1 cellular context compared by ENCODE assay signal in the genomic region with DNA sequence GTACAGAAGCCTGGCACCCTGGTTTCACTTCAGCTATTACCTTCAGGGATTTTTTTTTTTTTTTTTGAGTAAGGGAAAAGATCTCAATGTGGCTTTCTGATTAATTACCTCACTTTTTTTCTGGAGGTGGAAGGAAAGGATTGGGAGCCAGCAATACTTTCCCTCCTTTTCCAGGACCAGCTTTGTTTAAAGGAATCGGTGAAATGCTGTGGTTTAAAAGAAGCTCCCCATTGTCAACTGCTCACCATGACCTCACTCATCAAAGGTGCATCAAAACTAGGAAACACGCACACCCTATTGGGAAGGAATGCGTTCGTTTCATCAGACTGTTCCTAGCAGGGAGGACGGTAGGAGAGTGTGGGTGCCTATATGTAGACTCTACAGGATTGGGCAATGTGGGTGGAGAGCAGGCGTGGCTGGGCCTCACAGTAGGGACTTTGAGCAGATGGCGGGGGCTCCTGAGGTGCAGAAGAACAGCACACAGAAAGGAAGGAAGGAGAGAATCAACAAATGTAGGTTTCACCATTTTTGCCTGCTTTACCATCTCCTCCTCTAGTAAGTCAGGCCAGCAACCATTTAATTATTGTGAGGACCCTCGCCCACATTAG.
TF ChIP-seq lines count a peak whose summit lies in the region.

No MANE protein-coding gene starts in this region.

TF ChIP-seq in HepG2, 621 proteins besides CTCF, POLR2A, EP300 and RAD21 (continued from another document and continues in another):
- TF ChIP-seq THAP8 (CRISPR knock-in tag; IDR thresholded peaks at IDR 0.05; ENCODE audit: borderline replicate concordance) (no peak), ZNF607 (CRISPR knock-in tag; IDR thresholded peaks at IDR 0.05; ENCODE audit: borderline replicate concordance) (no peak), ZBTB21 (CRISPR knock-in tag; IDR thresholded peaks at IDR 0.05) (peak; percentile 79; the same call in 1 of the 2 replicates), MTA3 (CRISPR knock-in tag; IDR thresholded peaks at IDR 0.05) (no peak), ZNF781 (CRISPR knock-in tag; IDR thresholded peaks at IDR 0.05; ENCODE audit: borderline replicate concordance, not compliant biosample characterization) (no peak), ZNF660 (CRISPR knock-in tag; IDR thresholded peaks at IDR 0.05; ENCODE audit: borderline replicate concordance, low read depth) (no peak), KLF11 (CRISPR knock-in tag; IDR thresholded peaks at IDR 0.05) (no peak), STAT6 (CRISPR knock-in tag; IDR thresholded peaks at IDR 0.05; ENCODE audit: borderline replicate concordance) (0 out of 2 replicates have a peak, but pooled peaks have one; percentile 50), ZNF605 (CRISPR knock-in tag; IDR thresholded peaks at IDR 0.05) (0 out of 2 replicates have a peak, but pooled peaks have one; percentile 2), TARDBP (CRISPR knock-in tag; IDR thresholded peaks at IDR 0.05) (peak; percentile 85), TRIM24 (CRISPR knock-in tag; IDR thresholded peaks at IDR 0.05) (0 out of 2 replicates have a peak, but pooled peaks have one; percentile 12), ZNF333 (CRISPR knock-in tag; IDR thresholded peaks at IDR 0.05; ENCODE audit: borderline replicate concordance) (no peak), ZNF569 (CRISPR knock-in tag; IDR thresholded peaks at IDR 0.05; ENCODE audit: borderline replicate concordance) (no peak), ARID2 (CRISPR knock-in tag; IDR thresholded peaks at IDR 0.05; ENCODE audit: borderline replicate concordance) (no peak), ZBTB1 (CRISPR knock-in tag; IDR thresholded peaks at IDR 0.05; ENCODE audit: borderline replicate concordance) (no peak), ZNF75D (CRISPR knock-in tag; IDR thresholded peaks at IDR 0.05; ENCODE audit: borderline replicate concordance) (no peak), ZNF317 (CRISPR knock-in tag; IDR thresholded peaks at IDR 0.05) (peak; percentile 64; the same call in 1 of the 2 replicates), CBX5 (CRISPR knock-in tag; IDR thresholded peaks at IDR 0.05; ENCODE audit: borderline replicate concordance) (peak; percentile 87; the same call in 1 of the 2 replicates), REPIN1 (CRISPR knock-in tag; IDR thresholded peaks at IDR 0.05; ENCODE audit: borderline replicate concordance, low read depth) (peak; percentile 43; the same call in 1 of the 2 replicates), JUNB (CRISPR knock-in tag; IDR thresholded peaks at IDR 0.05; ENCODE audit: borderline replicate concordance) (peak; percentile 70; the same call in 1 of the 2 replicates), ETV6 (CRISPR knock-in tag; conservative IDR thresholded peaks at IDR 0.05) (no peak), EZH2 (conservative IDR thresholded peaks at IDR 0.05; ENCODE audit: low read depth, low read length) (no peak), ZNF12 (CRISPR knock-in tag; IDR thresholded peaks at IDR 0.05) (peak; percentile 56; the same call in 1 of the 2 replicates), SAFB2 (CRISPR knock-in tag; IDR thresholded peaks at IDR 0.05; ENCODE audit: borderline replicate concordance, low read depth) (no peak), POGZ (CRISPR knock-in tag; IDR thresholded peaks at IDR 0.05) (peak; percentile 88), RORA (CRISPR knock-in tag; IDR thresholded peaks at IDR 0.05) (no peak), CC2D1A (CRISPR knock-in tag; IDR thresholded peaks at IDR 0.05) (no peak), ERF (CRISPR knock-in tag; IDR thresholded peaks at IDR 0.05) (peak; percentile 52; the same call in 1 of the 2 replicates), CREM (IDR thresholded peaks at IDR 0.05) (peak; percentile 77), CREM (CRISPR knock-in tag; IDR thresholded peaks at IDR 0.05) (no peak), ZSCAN9 (CRISPR knock-in tag; IDR thresholded peaks at IDR 0.05; ENCODE audit: borderline replicate concordance) (peak; percentile 61; the same call in 1 of the 2 replicates)
- TF ChIP-seq, protein P1, sequence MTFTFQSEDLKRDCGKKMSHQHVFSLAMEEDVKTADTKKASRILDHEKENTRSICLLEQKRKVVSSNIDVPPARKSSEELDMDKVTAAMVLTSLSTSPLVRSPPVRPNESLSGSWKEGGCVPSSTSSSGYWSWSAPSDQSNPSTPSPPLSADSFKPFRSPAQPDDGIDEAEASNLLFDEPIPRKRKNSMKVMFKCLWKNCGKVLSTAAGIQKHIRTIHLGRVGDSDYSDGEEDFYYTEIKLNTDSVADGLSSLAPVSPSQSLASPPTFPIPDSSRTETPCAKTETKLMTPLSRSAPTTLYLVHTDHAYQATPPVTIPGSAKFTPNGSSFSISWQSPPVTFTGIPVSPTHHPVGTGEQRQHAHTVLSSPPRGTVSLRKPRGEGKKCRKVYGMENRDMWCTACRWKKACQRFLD (CRISPR knock-in tag; IDR thresholded peaks at IDR 0.05; ENCODE audit: borderline replicate concordance), result no peak
- TF ChIP-seq, protein P2, sequence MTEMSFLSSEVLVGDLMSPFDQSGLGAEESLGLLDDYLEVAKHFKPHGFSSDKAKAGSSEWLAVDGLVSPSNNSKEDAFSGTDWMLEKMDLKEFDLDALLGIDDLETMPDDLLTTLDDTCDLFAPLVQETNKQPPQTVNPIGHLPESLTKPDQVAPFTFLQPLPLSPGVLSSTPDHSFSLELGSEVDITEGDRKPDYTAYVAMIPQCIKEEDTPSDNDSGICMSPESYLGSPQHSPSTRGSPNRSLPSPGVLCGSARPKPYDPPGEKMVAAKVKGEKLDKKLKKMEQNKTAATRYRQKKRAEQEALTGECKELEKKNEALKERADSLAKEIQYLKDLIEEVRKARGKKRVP (CRISPR knock-in tag; IDR thresholded peaks at IDR 0.05), result peak in 1 of 2 experiments; percentile 98; a peak in 2 of 4 replicates
- TF ChIP-seq, protein P3, sequence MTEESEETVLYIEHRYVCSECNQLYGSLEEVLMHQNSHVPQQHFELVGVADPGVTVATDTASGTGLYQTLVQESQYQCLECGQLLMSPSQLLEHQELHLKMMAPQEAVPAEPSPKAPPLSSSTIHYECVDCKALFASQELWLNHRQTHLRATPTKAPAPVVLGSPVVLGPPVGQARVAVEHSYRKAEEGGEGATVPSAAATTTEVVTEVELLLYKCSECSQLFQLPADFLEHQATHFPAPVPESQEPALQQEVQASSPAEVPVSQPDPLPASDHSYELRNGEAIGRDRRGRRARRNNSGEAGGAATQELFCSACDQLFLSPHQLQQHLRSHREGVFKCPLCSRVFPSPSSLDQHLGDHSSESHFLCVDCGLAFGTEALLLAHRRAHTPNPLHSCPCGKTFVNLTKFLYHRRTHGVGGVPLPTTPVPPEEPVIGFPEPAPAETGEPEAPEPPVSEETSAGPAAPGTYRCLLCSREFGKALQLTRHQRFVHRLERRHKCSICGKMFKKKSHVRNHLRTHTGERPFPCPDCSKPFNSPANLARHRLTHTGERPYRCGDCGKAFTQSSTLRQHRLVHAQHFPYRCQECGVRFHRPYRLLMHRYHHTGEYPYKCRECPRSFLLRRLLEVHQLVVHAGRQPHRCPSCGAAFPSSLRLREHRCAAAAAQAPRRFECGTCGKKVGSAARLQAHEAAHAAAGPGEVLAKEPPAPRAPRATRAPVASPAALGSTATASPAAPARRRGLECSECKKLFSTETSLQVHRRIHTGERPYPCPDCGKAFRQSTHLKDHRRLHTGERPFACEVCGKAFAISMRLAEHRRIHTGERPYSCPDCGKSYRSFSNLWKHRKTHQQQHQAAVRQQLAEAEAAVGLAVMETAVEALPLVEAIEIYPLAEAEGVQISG (CRISPR knock-in tag; IDR thresholded peaks at IDR 0.05), result peak; percentile 82
- TF ChIP-seq, protein P4, sequence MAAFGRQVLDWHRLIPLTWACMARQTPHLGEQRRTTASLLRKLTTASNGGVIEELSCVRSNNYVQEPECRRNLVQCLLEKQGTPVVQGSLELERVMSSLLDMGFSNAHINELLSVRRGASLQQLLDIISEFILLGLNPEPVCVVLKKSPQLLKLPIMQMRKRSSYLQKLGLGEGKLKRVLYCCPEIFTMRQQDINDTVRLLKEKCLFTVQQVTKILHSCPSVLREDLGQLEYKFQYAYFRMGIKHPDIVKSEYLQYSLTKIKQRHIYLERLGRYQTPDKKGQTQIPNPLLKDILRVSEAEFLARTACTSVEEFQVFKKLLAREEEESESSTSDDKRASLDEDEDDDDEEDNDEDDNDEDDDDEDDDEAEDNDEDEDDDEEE (CRISPR knock-in tag; IDR thresholded peaks at IDR 0.05), result no peak
- TF ChIP-seq, protein P5, sequence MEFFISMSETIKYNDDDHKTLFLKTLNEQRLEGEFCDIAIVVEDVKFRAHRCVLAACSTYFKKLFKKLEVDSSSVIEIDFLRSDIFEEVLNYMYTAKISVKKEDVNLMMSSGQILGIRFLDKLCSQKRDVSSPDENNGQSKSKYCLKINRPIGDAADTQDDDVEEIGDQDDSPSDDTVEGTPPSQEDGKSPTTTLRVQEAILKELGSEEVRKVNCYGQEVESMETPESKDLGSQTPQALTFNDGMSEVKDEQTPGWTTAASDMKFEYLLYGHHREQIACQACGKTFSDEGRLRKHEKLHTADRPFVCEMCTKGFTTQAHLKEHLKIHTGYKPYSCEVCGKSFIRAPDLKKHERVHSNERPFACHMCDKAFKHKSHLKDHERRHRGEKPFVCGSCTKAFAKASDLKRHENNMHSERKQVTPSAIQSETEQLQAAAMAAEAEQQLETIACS (CRISPR knock-in tag; IDR thresholded peaks at IDR 0.05), result no peak
- TF ChIP-seq, protein P6, sequence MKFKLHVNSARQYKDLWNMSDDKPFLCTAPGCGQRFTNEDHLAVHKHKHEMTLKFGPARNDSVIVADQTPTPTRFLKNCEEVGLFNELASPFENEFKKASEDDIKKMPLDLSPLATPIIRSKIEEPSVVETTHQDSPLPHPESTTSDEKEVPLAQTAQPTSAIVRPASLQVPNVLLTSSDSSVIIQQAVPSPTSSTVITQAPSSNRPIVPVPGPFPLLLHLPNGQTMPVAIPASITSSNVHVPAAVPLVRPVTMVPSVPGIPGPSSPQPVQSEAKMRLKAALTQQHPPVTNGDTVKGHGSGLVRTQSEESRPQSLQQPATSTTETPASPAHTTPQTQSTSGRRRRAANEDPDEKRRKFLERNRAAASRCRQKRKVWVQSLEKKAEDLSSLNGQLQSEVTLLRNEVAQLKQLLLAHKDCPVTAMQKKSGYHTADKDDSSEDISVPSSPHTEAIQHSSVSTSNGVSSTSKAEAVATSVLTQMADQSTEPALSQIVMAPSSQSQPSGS (CRISPR knock-in tag; IDR thresholded peaks at IDR 0.05), result peak; percentile 92
- TF ChIP-seq, protein P7, sequence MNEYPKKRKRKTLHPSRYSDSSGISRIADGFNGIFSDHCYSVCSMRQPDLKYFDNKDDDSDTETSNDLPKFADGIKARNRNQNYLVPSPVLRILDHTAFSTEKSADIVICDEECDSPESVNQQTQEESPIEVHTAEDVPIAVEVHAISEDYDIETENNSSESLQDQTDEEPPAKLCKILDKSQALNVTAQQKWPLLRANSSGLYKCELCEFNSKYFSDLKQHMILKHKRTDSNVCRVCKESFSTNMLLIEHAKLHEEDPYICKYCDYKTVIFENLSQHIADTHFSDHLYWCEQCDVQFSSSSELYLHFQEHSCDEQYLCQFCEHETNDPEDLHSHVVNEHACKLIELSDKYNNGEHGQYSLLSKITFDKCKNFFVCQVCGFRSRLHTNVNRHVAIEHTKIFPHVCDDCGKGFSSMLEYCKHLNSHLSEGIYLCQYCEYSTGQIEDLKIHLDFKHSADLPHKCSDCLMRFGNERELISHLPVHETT (CRISPR knock-in tag; conservative IDR thresholded peaks at IDR 0.05), result no peak
- TF ChIP-seq, protein P8, sequence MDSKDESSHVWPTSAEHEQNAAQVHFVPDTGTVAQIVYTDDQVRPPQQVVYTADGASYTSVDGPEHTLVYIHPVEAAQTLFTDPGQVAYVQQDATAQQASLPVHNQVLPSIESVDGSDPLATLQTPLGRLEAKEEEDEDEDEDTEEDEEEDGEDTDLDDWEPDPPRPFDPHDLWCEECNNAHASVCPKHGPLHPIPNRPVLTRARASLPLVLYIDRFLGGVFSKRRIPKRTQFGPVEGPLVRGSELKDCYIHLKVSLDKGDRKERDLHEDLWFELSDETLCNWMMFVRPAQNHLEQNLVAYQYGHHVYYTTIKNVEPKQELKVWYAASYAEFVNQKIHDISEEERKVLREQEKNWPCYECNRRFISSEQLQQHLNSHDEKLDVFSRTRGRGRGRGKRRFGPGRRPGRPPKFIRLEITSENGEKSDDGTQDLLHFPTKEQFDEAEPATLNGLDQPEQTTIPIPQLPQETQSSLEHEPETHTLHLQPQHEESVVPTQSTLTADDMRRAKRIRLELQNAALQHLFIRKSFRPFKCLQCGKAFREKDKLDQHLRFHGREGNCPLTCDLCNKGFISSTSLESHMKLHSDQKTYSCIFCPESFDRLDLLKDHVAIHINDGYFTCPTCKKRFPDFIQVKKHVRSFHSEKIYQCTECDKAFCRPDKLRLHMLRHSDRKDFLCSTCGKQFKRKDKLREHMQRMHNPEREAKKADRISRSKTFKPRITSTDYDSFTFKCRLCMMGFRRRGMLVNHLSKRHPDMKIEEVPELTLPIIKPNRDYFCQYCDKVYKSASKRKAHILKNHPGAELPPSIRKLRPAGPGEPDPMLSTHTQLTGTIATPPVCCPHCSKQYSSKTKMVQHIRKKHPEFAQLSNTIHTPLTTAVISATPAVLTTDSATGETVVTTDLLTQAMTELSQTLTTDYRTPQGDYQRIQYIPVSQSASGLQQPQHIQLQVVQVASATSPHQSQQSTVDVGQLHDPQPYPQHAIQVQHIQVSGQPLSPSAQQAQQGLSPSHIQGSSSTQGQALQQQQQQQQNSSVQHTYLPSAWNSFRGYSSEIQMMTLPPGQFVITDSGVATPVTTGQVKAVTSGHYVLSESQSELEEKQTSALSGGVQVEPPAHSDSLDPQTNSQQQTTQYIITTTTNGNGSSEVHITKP (CRISPR knock-in tag; IDR thresholded peaks at IDR 0.05; ENCODE audit: low read depth), result peak; percentile 54; the same call in 1 of the 2 replicates
